ENCODE assay signal across 17 cellular contexts in genomic region chr20:58824843-58825242, GRCh38. TPM values are rescaled to one million over a fixed set of nuclear protein-coding genes. Genes with fewer than 3 reads are reported as not detected.
DNase-seq lines count a peak whose midpoint lies in the region; ATAC-seq and TF ChIP-seq lines count a peak whose summit lies in the region.
"Had no signal": no experiment of that assay in that cellular context is flagged by ENCODE, and none has a peak within 500 bp of the region (broad histone marks: within the 10 kb centered on the region; RNA-seq: fewer than 3 reads in every experiment).

No MANE protein-coding gene starts in this region.

- in situ Hi-C loops in gastrocnemius medialis (cut with MboI; ENCODE audit: low sequenced_read_pairs in 4 of 4) = loop anchor here in 1 of 4 donors (25.0 kb wide), 1 partner anchor 588 kb away; the partner anchor contains the start of gene ANKRD60

- no peak for TF ChIP-seq POLR2A in gastrocnemius medialis (IDR thresholded peaks at IDR 0.05)

- H3K9me3 Mint-ChIP-seq in T-cell = peaks cover 0 to 5% (median 0%) of the 10 kb centered on the region in 3 donors

- H3K4me1 ChIP-seq in gastrocnemius medialis = peaks cover 0 to 35% of the 10 kb centered on the region in 2 donors
- H3K4me1 ChIP-seq: BLaER1, Caco-2 had no signal

- no peak overlapping the region for H3K27ac Mint-ChIP-seq in T-cell
- H3K27ac Mint-ChIP-seq: CD4-positive, CD25-positive, alpha-beta regulatory T cell; CD8-positive, alpha-beta T cell had no signal

- TF ChIP-seq CTCF in gastrocnemius medialis (IDR thresholded peaks at IDR 0.05 in 4 of 5, conservative IDR thresholded peaks at IDR 0.05 in 1 of 5) = no peak

- H3K4me3 Mint-ChIP-seq in T-cell = no peak overlapping the region
- H3K4me3 Mint-ChIP-seq: CD4-positive, CD25-positive, alpha-beta regulatory T cell; CD8-positive, alpha-beta T cell had no signal

- no peak overlapping the region for H3K4me3 ChIP-seq in gastrocnemius medialis
- H3K4me3 ChIP-seq: BLaER1, GM12878, GM23248 had no signal

- POLR2A ChIA-PET in T-cell (lab: Charles Lee) = no interaction called here

- H3K4me1 Mint-ChIP-seq in T-cell = peaks cover 0 to 6% (median 0%) of the 10 kb centered on the region in 3 donors
- H3K4me1 Mint-ChIP-seq: CD4-positive, CD25-positive, alpha-beta regulatory T cell had no signal

- H3K27me3 Mint-ChIP-seq in T-cell = no peaks in the 10 kb centered on the region

- no peaks in the 10 kb centered on the region for H3K9me3 ChIP-seq in gastrocnemius medialis

- peak; percentile 2 for DNase-seq in medulla oblongata (ENCODE audit: extremely low spot score)
- peak; percentile 3 for DNase-seq in pons (ENCODE audit: low spot score)
- peak; percentile 14 to 63 for DNase-seq in gastrocnemius medialis
- DNase-seq in T-cell = no peak
- DNase-seq in superior temporal gyrus (ENCODE audit: extremely low spot score) = no peak
- DNase-seq in EL = no peak
- DNase-seq: Caco-2; CD4-positive, CD25-positive, alpha-beta regulatory T cell; CD8-positive, alpha-beta T cell; DMS153; GDM1; GM23248; H7; HCEC 1CT had no signal

- intact Hi-C loops in gastrocnemius medialis (cut with DNase I; ENCODE audit: low total_unique reads) = no loop called here

- H3K36me3 Mint-ChIP-seq in T-cell = peaks cover 3% of the 10 kb centered on the region
- H3K36me3 Mint-ChIP-seq: CD8-positive, alpha-beta T cell had no signal

- no peaks in the 10 kb centered on the region for H3K36me3 ChIP-seq in gastrocnemius medialis
- H3K36me3 ChIP-seq: BLaER1 had no signal

- ATAC-seq in gastrocnemius medialis (peak; percentile 56 to 58), T-cell (replicated peaks in 1 of 4) (no peak)
- ATAC-seq: CD8-positive, alpha-beta T cell; GM12878 had no signal

- H3K27ac ChIP-seq in gastrocnemius medialis = peak overlapping the region in 3 of 4 donors; percentile 40 to 51 (median 50)
- H3K27ac ChIP-seq: BLaER1, C4-2B, GM23248 had no signal

- CTCF ChIA-PET in T-cell (lab: Charles Lee) = no interaction called here

- no peaks in the 10 kb centered on the region for H3K27me3 ChIP-seq in gastrocnemius medialis
- H3K27me3 ChIP-seq: BLaER1 had no signal

RNA-seq across cellular contexts. Expression of gene GNAS-AS1, which starts 25.9 kb away (rescaled TPM):
- total RNA-seq in gastrocnemius medialis (not detected), T-cell (1 to 10 TPM; 1.1 to 1.7 (median 1.5) TPM)

RNA-seq across cellular contexts. Expression of gene GNAS, which starts 27.7 kb away (rescaled TPM):
- total RNA-seq in gastrocnemius medialis (100 to 1,000 TPM; 513 to 854 (median 781) TPM), T-cell (100 to 1,000 TPM; 578 to 855 (median 640) TPM)

Comparison
In these comparisons a context has a peak if more than half of its experiments do, and no peak if none do; other contexts are left out.
1. DNase-seq: peak in medulla oblongata (single experiment), pons (single experiment) and gastrocnemius medialis (2 of 2); none in T-cell (0 of 34), superior temporal gyrus (single experiment) and EL (single experiment).
2. ATAC-seq: peak in gastrocnemius medialis (2 of 2); none in T-cell (0 of 4).